In genomic region chr10:62637249-62638061, GRCh38 we compare ENCODE assay signal across 8 cellular contexts.
A peak's percentile ranks its signal among the peaks of the same experiment; 100 is the strongest.
DNase-seq lines count a peak whose midpoint lies in the region; ATAC-seq and TF ChIP-seq lines count a peak whose summit lies in the region.

No MANE protein-coding gene starts in this region.

- H3K4me1 Mint-ChIP-seq in CD4-positive, CD25-positive, alpha-beta regulatory T cell, result peaks cover 0 to 3% (median 3%) of the 10 kb centered on the region in 4 donors
- no peaks in the 10 kb centered on the region for H3K4me1 Mint-ChIP-seq in chondrocyte (ENCODE audit: low read depth)

- H3F3A ChIP-seq in Loucy (ENCODE audit: low read depth), result no peaks in the 10 kb centered on the region

- H3K27me3 ChIP-seq in CD4-positive, CD25-positive, alpha-beta regulatory T cell (ENCODE audit: control insufficient read depth, insufficient read depth, low read length), result no peaks in the 10 kb centered on the region
- H3K27me3 ChIP-seq in Loucy (ENCODE audit: insufficient read depth, low read length, poor library complexity, severe bottlenecking), result no peaks in the 10 kb centered on the region
- H3K27me3 ChIP-seq in cardiac muscle cell, result no peaks in the 10 kb centered on the region

- no peaks in the 10 kb centered on the region for H3K36me3 Mint-ChIP-seq in CD4-positive, CD25-positive, alpha-beta regulatory T cell
- H3K36me3 Mint-ChIP-seq in chondrocyte (ENCODE audit: low read depth), result no peaks in the 10 kb centered on the region

- no peaks in the 10 kb centered on the region for H3K9me3 ChIP-seq in CD4-positive, CD25-positive, alpha-beta regulatory T cell (ENCODE audit: control insufficient read depth in 2 of 2, low read length in 2 of 2)
- H3K9me3 ChIP-seq in Loucy (ENCODE audit: insufficient read depth, low read depth, low read length) (no peaks in the 10 kb centered on the region), cardiac muscle cell (ENCODE audit: low read depth) (no peaks in the 10 kb centered on the region)

- H2AFZ ChIP-seq in Loucy (ENCODE audit: low read length), result peak overlapping the region; percentile 66

- TF ChIP-seq CTCF in Loucy (conservative IDR thresholded peaks at IDR 0.05; ENCODE audit: low read length) (no peak), cardiac muscle cell (IDR thresholded peaks at IDR 0.05; ENCODE audit: low read depth, low read length) (no peak), chondrocyte (IDR thresholded peaks at IDR 0.05) (no peak)

- no peaks in the 10 kb centered on the region for H3K9me3 Mint-ChIP-seq in CD4-positive, CD25-positive, alpha-beta regulatory T cell
- H3K9me3 Mint-ChIP-seq in chondrocyte (ENCODE audit: low read depth), result no peaks in the 10 kb centered on the region

- H3K79me2 ChIP-seq in Loucy (ENCODE audit: insufficient read depth, low read length), result no peaks in the 10 kb centered on the region

- H3K9me2 ChIP-seq in Loucy (replicated peaks; ENCODE audit: low read depth, low read length), result no peaks in the 10 kb centered on the region

- H3K36me3 ChIP-seq in CD4-positive, CD25-positive, alpha-beta regulatory T cell (ENCODE audit: control insufficient read depth, insufficient read depth, low read length), result no peaks in the 10 kb centered on the region
- no peaks in the 10 kb centered on the region for H3K36me3 ChIP-seq in Loucy (ENCODE audit: insufficient read depth, low read length)
- no peaks in the 10 kb centered on the region for H3K36me3 ChIP-seq in cardiac muscle cell

- no peak overlapping the region for H3K27ac Mint-ChIP-seq in CD4-positive, CD25-positive, alpha-beta regulatory T cell
- H3K27ac Mint-ChIP-seq in chondrocyte (ENCODE audit: unreplicated experiment), result no peak overlapping the region

- H3K4me2 ChIP-seq in Loucy (ENCODE audit: low read depth, low read length, poor library complexity, severe bottlenecking), result peak overlapping the region; percentile 59

- H3K27ac ChIP-seq in CD4-positive, CD25-positive, alpha-beta regulatory T cell (ENCODE audit: insufficient read depth, low read length, poor library complexity, severe bottlenecking), result peak overlapping the region; percentile 84
- H3K27ac ChIP-seq in cardiac muscle cell, result peak overlapping the region; percentile 34

- peak overlapping the region; percentile 91 for H3K4me3 ChIP-seq in CD4-positive, CD25-positive, alpha-beta regulatory T cell (ENCODE audit: low read depth, low read length)
- H3K4me3 ChIP-seq in Loucy (ENCODE audit: low read length, poor library complexity, severe bottlenecking), result peak overlapping the region; percentile 65
- no peak overlapping the region for H3K4me3 ChIP-seq in cardiac muscle cell

- peaks cover 26% of the 10 kb centered on the region for H3K4me1 ChIP-seq in CD4-positive, CD25-positive, alpha-beta regulatory T cell (ENCODE audit: control insufficient read depth, insufficient read depth, low read length, poor library complexity, severe bottlenecking)
- H3K4me1 ChIP-seq in Loucy (ENCODE audit: insufficient read depth, low read length, poor library complexity, severe bottlenecking) (peaks cover 16% of the 10 kb centered on the region), cardiac muscle cell (ENCODE audit: low read depth) (peaks cover 17% of the 10 kb centered on the region)

- H4K20me1 ChIP-seq in Loucy (ENCODE audit: insufficient read depth, low read length, poor library complexity, severe bottlenecking), result no peaks in the 10 kb centered on the region

- peak; percentile 33 to 91 (median 75) for DNase-seq in CD4-positive, CD25-positive, alpha-beta regulatory T cell
- DNase-seq in activated T-cell treated with anti-CD3 and anti-CD28 coated beads for 1 hour (ENCODE audit: low read depth) (peak; percentile 38), cardiac muscle cell (ENCODE audit: low read depth in 1 of 2, low spot score in 1 of 2) (peak in 1 of 2 donors; percentile 62), NCI-H774 (lab: John Stamatoyannopoulos, UW) (no peak), chondrocyte (ENCODE audit: low spot score) (no peak)
- DNase-seq in stimulated activated CD4-positive, alpha-beta T cell treated with anti-CD3 and anti-CD28 coated beads, Interleukin-2, amount 100 ng/mL, for 4 hours (ENCODE audit: low read depth), result peak; percentile 50

- H3K27me3 Mint-ChIP-seq in CD4-positive, CD25-positive, alpha-beta regulatory T cell, result no peaks in the 10 kb centered on the region
- no peaks in the 10 kb centered on the region for H3K27me3 Mint-ChIP-seq in chondrocyte (ENCODE audit: low read depth)

- peak overlapping the region; percentile 55 for H3K9ac ChIP-seq in Loucy (ENCODE audit: low read depth, low read length, poor library complexity, severe bottlenecking)

- no peak overlapping the region for H3K4me3 Mint-ChIP-seq in CD4-positive, CD25-positive, alpha-beta regulatory T cell
- H3K4me3 Mint-ChIP-seq in chondrocyte (ENCODE audit: unreplicated experiment), result no peak overlapping the region

- ATAC-seq in CD4-positive, CD25-positive, alpha-beta regulatory T cell (ENCODE audit: low read depth in 2 of 2), result peak; percentile 89 to 93
- ATAC-seq in GM21529 (IDR thresholded peaks at IDR 0.05; ENCODE audit: unreplicated experiment), result peak; percentile 56

Comparison
In these comparisons a context has a peak if more than half of its experiments do, and no peak if none do; other contexts are left out.
1. DNase-seq: peak in CD4-positive, CD25-positive, alpha-beta regulatory T cell (3 of 3), activated T-cell treated with anti-CD3 and anti-CD28 coated beads for 1 hour (single experiment) and stimulated activated CD4-positive, alpha-beta T cell treated with anti-CD3 and anti-CD28 coated beads, Interleukin-2, amount 100 ng/mL, for 4 hours (single experiment); none in NCI-H774 (single experiment) and chondrocyte (single experiment).